Comparison of ENCODE assay signal across 8 cellular contexts in the genomic region with DNA sequence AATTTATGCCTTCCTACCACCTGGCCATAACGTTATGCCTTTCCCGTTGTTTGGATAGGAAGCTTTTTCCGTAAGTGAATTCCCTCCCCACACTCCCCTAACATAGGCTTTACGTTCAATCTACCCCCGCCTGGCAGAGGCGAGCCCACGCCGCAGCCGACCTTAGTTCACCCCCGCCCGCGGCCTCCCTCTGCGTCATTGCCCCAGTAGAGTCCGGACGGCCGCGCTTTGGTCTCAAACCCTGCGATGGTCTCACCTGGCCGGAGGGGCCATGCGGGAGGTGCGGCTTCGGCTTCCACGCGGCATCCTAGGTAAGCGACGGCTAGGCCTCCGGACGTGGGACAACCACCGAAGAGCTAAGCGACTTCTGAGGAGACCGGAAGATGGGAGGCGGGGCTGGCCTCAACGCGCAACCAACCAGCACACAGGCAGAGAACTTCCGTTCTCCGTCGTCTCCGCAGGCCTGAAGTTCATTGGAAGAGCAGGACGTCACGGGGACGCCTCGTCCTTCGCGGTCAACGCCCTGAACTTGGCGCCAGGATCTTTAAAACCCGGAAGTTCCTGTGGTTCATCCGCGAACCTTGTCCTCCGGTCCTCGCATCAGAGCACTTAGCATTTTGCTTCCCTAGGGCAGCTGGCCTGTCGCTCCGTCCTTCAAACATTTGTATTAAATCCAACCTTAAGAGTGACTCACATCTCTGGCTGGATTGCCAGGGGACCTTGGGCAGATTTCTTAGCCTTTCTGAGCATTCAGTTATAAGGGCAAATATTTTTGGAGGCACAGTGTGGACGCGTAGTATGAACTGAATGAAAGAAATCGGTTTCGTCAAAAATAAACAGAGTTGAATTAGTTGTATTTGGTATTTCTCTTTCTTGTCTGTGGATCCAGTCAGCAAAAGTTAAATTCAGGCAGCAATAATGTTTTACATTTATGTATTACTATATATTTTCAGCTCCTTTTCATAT. TPM values are rescaled to one million over a fixed set of nuclear protein-coding genes. Genes with fewer than 3 reads are reported as not detected.
DNase-seq lines count a peak whose midpoint lies in the region; TF ChIP-seq lines count a peak whose summit lies in the region.

A gene with protein sequence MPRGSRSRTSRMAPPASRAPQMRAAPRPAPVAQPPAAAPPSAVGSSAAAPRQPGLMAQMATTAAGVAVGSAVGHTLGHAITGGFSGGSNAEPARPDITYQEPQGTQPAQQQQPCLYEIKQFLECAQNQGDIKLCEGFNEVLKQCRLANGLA (minus strand): TSS at position 369 of the 966 bp plus-strand sequence. CDS start 63 bp downstream, at position 306.

- no peaks in the 10 kb centered on the region; the same call in 1 of the 2 replicates for H3K79me2 ChIP-seq in H9 (ENCODE audit: insufficient read depth, low read length)
- H3K79me2 ChIP-seq in neural cell (replicated peaks; ENCODE audit: insufficient read depth, low read length) = peaks cover 11% of the 10 kb centered on the region

- TF ChIP-seq RAD21 in neural cell (conservative IDR thresholded peaks at IDR 0.05) = no peak

- no peaks in the 10 kb centered on the region for H3K27me3 ChIP-seq in H9 (ENCODE audit: insufficient read depth, low read length)
- H3K27me3 ChIP-seq in neural cell (ENCODE audit: insufficient read depth, low read depth, low read length) = no peaks in the 10 kb centered on the region
- H3K27me3 ChIP-seq in stomach = no peaks in the 10 kb centered on the region

- H3K27me3 Mint-ChIP-seq in H9 (ENCODE audit: low read depth) = no peaks in the 10 kb centered on the region; the same call in 1 of the 2 replicates
- no peaks in the 10 kb centered on the region for H3K27me3 Mint-ChIP-seq in activated T-helper 2 cell treated with anti-CD3 and anti-CD28 coated beads, Interferon-gamma antibody, Interleukin-2, Interleukin-4, amounts not matched to agents 10 μg/mL and 5 μg/mL and 100 μg/mL, durations not matched to agents 14 hours and 24 hours and 36 hours (ENCODE audit: low read depth)

- no peak within 1 kb of the TSS for H2BK15ac ChIP-seq in H9 (ENCODE audit: low read depth, low read length)

- H3K56ac ChIP-seq in H9 (ENCODE audit: insufficient read length, low read depth, low read length) = no peak within 1 kb of the TSS

- H3K4me2 ChIP-seq in H9 (ENCODE audit: insufficient read depth, insufficient read length, low read length) (peak within 1 kb of the TSS; percentile 73), neural cell (ENCODE audit: low read length) (peak within 1 kb of the TSS; percentile 5)

- no peak within 1 kb of the TSS for H2BK120ac ChIP-seq in H9 (ENCODE audit: low read depth, low read length, poor library complexity, severe bottlenecking)

- peaks cover 31 to 51% of the 10 kb centered on the region in 2 experiments for H3K9me3 Mint-ChIP-seq in H9
- peaks cover 16% of the 10 kb centered on the region for H3K9me3 Mint-ChIP-seq in activated T-helper 2 cell treated with anti-CD3 and anti-CD28 coated beads, Interferon-gamma antibody, Interleukin-2, Interleukin-4, amounts not matched to agents 10 μg/mL and 5 μg/mL and 100 μg/mL, durations not matched to agents 14 hours and 24 hours and 36 hours

- no peak within 1 kb of the TSS for H3K23ac ChIP-seq in H9 (ENCODE audit: insufficient read length, low read depth, low read length)

- H3K14ac ChIP-seq in H9 (ENCODE audit: insufficient read depth, low read length) = no peak within 1 kb of the TSS; the same call in 1 of the 2 replicates

- H4K20me1 ChIP-seq in H9 (ENCODE audit: control insufficient read depth, insufficient read depth, insufficient read length) = no peaks in the 10 kb centered on the region
- H4K20me1 ChIP-seq in neural cell (ENCODE audit: insufficient read depth) = no peaks in the 10 kb centered on the region

- H3K9ac ChIP-seq in H9 (ENCODE audit: extremely low read depth, insufficient read length, low read length) (peak within 1 kb of the TSS; percentile 71), neural cell (ENCODE audit: low read length) (peak within 1 kb of the TSS; percentile 69)

- H4K5ac ChIP-seq in H9 (ENCODE audit: insufficient read length, low read depth, low read length) = no peak within 1 kb of the TSS

- H2AFZ ChIP-seq in H9 (ENCODE audit: low read length) (no peak within 1 kb of the TSS), neural cell (ENCODE audit: low read depth, low read length) (peak within 1 kb of the TSS; percentile 56)

- DNase-seq in ELF-1 (ENCODE audit: low read depth, low spot score) (peak; percentile 99), H9 (peak; percentile 39), M059J (ENCODE audit: low read depth) (peak; percentile 99), fibroblast of mammary gland (ENCODE audit: low read depth) (peak; percentile 99), stomach (peak; percentile 97)
- DNase-seq in activated T-helper 2 cell treated with anti-CD3 and anti-CD28 coated beads, Interferon-gamma antibody, Interleukin-2, Interleukin-4, amounts not matched to agents 10 μg/mL and 5 μg/mL and 100 μg/mL, durations not matched to agents 14 hours and 24 hours and 36 hours (ENCODE audit: low spot score) = peak; percentile 93

- H3K9me3 ChIP-seq in H9 (ENCODE audit: control insufficient read depth, low read depth, low read length) (peaks cover 4% of the 10 kb centered on the region), neural cell (ENCODE audit: low read length) (no peaks in the 10 kb centered on the region), stomach (no peaks in the 10 kb centered on the region)

- H3K27ac ChIP-seq in H9 (ENCODE audit: insufficient read length, low read depth, low read length) (no peak within 1 kb of the TSS), neural cell (ENCODE audit: low read length) (peak within 1 kb of the TSS; percentile 37), stomach (peak within 1 kb of the TSS; percentile 87 to 98 (median 95))

- no peak within 1 kb of the TSS for H3T11ph ChIP-seq in H9 (ENCODE audit: low read length)

- peak within 1 kb of the TSS; percentile 88 to 96 for H3K4me3 Mint-ChIP-seq in H9
- H3K4me3 Mint-ChIP-seq in activated T-helper 2 cell treated with anti-CD3 and anti-CD28 coated beads, Interferon-gamma antibody, Interleukin-2, Interleukin-4, amounts not matched to agents 10 μg/mL and 5 μg/mL and 100 μg/mL, durations not matched to agents 14 hours and 24 hours and 36 hours (ENCODE audit: low read depth) = peak within 1 kb of the TSS; percentile 99

- H2BK5ac ChIP-seq in H9 (ENCODE audit: insufficient read length, low read length) = no peak within 1 kb of the TSS

- H3K4ac ChIP-seq in H9 (ENCODE audit: low read depth, low read length) = no peak within 1 kb of the TSS

- H3K18ac ChIP-seq in H9 (ENCODE audit: insufficient read length, low read depth, low read length) = no peak within 1 kb of the TSS

- peaks cover 3% of the 10 kb centered on the region for H3K23me2 ChIP-seq in H9 (ENCODE audit: insufficient read length, low read depth, low read length, poor library complexity, severe bottlenecking)

- TF ChIP-seq POLR2A in Raji (IDR thresholded peaks at IDR 0.05; ENCODE audit: insufficient read depth, low read depth, low read length) (peak; percentile 75), stomach (IDR thresholded peaks at IDR 0.05) (peak in 2 of 4 donors; percentile 90 to 95)

- intact Hi-C loops in activated T-helper 2 cell treated with anti-CD3 and anti-CD28 coated beads, Interferon-gamma antibody, Interleukin-2, Interleukin-4, amounts not matched to agents 10 μg/mL and 5 μg/mL and 100 μg/mL, durations not matched to agents 14 hours and 24 hours and 36 hours (cut with micrococcal nuclease) = loop anchor here (1.0 to 2.0 kb wide), 7 partner anchors 42 to 1347 kb away; a partner anchor contains a TSS
- intact Hi-C loops in stomach (cut with DNase I; ENCODE audit: low total_unique reads) = no loop called here

- peak within 1 kb of the TSS; percentile 86 for H3K4me3 ChIP-seq in fibroblast of mammary gland (ENCODE audit: control insufficient read depth, low read depth, low read length)
- peak within 1 kb of the TSS; percentile 77 for H3K4me3 ChIP-seq in neural cell (ENCODE audit: low read length)
- peak within 1 kb of the TSS; percentile 71 to 93 (median 79) for H3K4me3 ChIP-seq in stomach

- peaks cover 17 to 35% (median 20%) of the 10 kb centered on the region in 3 experiments; a peak in 6 of 7 replicates for H3K36me3 Mint-ChIP-seq in H9 (ENCODE audit: insufficient read depth in 1 of 3, low read depth in 3 of 3)
- peaks cover 50% of the 10 kb centered on the region for H3K36me3 Mint-ChIP-seq in activated T-helper 2 cell treated with anti-CD3 and anti-CD28 coated beads, Interferon-gamma antibody, Interleukin-2, Interleukin-4, amounts not matched to agents 10 μg/mL and 5 μg/mL and 100 μg/mL, durations not matched to agents 14 hours and 24 hours and 36 hours (ENCODE audit: low read depth)

- no CpG with 5 or more reads among the region's 57 CpGs for WGBS in H9 (ENCODE audit: extremely low coverage, insufficient read length, low lambda C conversion rate)
- WGBS in stomach, 5 donors = 1 to 2% (median 1%) methylated on average over 38 to 57 of the region's 57 CpGs

- TF ChIP-seq EP300 in neural cell (conservative IDR thresholded peaks at IDR 0.05; ENCODE audit: poor library complexity, severe bottlenecking) = no peak
- peak; percentile 3 for TF ChIP-seq EP300 in stomach (IDR thresholded peaks at IDR 0.05)

- H3K27ac Mint-ChIP-seq in H9 = peak within 1 kb of the TSS; percentile 91 to 97 (median 96)
- peak within 1 kb of the TSS; percentile 99 for H3K27ac Mint-ChIP-seq in activated T-helper 2 cell treated with anti-CD3 and anti-CD28 coated beads, Interferon-gamma antibody, Interleukin-2, Interleukin-4, amounts not matched to agents 10 μg/mL and 5 μg/mL and 100 μg/mL, durations not matched to agents 14 hours and 24 hours and 36 hours

- peaks cover 8 to 11% of the 10 kb centered on the region in 2 experiments for H3K4me1 Mint-ChIP-seq in H9
- peaks cover 21% of the 10 kb centered on the region for H3K4me1 Mint-ChIP-seq in activated T-helper 2 cell treated with anti-CD3 and anti-CD28 coated beads, Interferon-gamma antibody, Interleukin-2, Interleukin-4, amounts not matched to agents 10 μg/mL and 5 μg/mL and 100 μg/mL, durations not matched to agents 14 hours and 24 hours and 36 hours (ENCODE audit: low read depth)

- no peak within 1 kb of the TSS for H4K8ac ChIP-seq in H9 (replicated peaks; ENCODE audit: insufficient read length, low read depth, low read length)

- H3K36me3 ChIP-seq in neural cell (ENCODE audit: insufficient read depth, low read length) = no peaks in the 10 kb centered on the region
- peaks cover 29 to 34% (median 33%) of the 10 kb centered on the region in 4 donors for H3K36me3 ChIP-seq in stomach

- TF ChIP-seq CTCF in H9 (conservative IDR thresholded peaks at IDR 0.05) = no peak
- no peak for TF ChIP-seq CTCF in fibroblast of mammary gland (conservative IDR thresholded peaks at IDR 0.05; ENCODE audit: control insufficient read depth, insufficient read depth, low read depth, low read length)
- TF ChIP-seq CTCF in neural cell (IDR thresholded peaks at IDR 0.05; ENCODE audit: poor library complexity, severe bottlenecking) = no peak
- TF ChIP-seq CTCF in stomach (IDR thresholded peaks at IDR 0.05) = peak in 1 of 7 experiments; percentile 9

- no peaks in the 10 kb centered on the region for H3K4me1 ChIP-seq in H9 (ENCODE audit: insufficient read depth, low read length)
- peaks cover 10 to 30% (median 21%) of the 10 kb centered on the region in 4 donors for H3K4me1 ChIP-seq in stomach

- H3K79me1 ChIP-seq in H9 (ENCODE audit: insufficient read depth, low read depth, low read length, poor library complexity, severe bottlenecking) = no peaks in the 10 kb centered on the region

- no peak within 1 kb of the TSS for H2BK20ac ChIP-seq in H9 (ENCODE audit: low read depth, low read length, poor library complexity, severe bottlenecking)

- H3F3A ChIP-seq in neural cell (ENCODE audit: insufficient read depth, low read length, poor library complexity, severe bottlenecking) = no peaks in the 10 kb centered on the region

- H2AK5ac ChIP-seq in H9 (ENCODE audit: insufficient read length, low read length) = no peak within 1 kb of the TSS

- H3K9me2 ChIP-seq in neural cell (ENCODE audit: insufficient read depth, low read length) = no peaks in the 10 kb centered on the region

- no peak within 1 kb of the TSS for H4K91ac ChIP-seq in H9 (ENCODE audit: insufficient read length, low read depth, low read length)

- no peak within 1 kb of the TSS for H2BK12ac ChIP-seq in H9 (ENCODE audit: insufficient read length, low read depth, low read length)

RNA-seq across cellular contexts. Expression of the gene that starts here (rescaled TPM):
- total RNA-seq in H9 (2021) = 215 and 218 TPM in 2 replicates
- 669 and 764 TPM in 2 replicates for total RNA-seq in M059J (2014; rRNA removed; shearing (Covaris generic))
- 660 TPM in 2 replicates for total RNA-seq in activated T-helper 2 cell treated with anti-CD3 and anti-CD28 coated beads, Interferon-gamma antibody, Interleukin-2, Interleukin-4, amounts not matched to agents 10 μg/mL and 5 μg/mL and 100 μg/mL, durations not matched to agents 14 hours and 24 hours and 36 hours
- 324 and 380 TPM in 2 replicates for polyA plus RNA-seq in neural cell
- 84.2 and 86.8 TPM in 2 replicates for polyA minus RNA-seq in neural cell
- total RNA-seq in stomach = 100 to 1,000 TPM in 3 of 5 donors, 10 to 100 TPM in 2; 43.7 to 232 (median 149) TPM
- polyA plus RNA-seq in stomach = 100 to 1,000 TPM; 455 to 710 (median 659) TPM

Comparison
In these comparisons a context has a peak if more than half of its experiments do, and no peak if none do; other contexts are left out.
1. DNase-seq: peak in every context shown above with its lines; median percentile 99 in ELF-1; 99 in M059J; 99 in fibroblast of mammary gland; 97 in stomach; 93 in activated T-helper 2 cell treated with anti-CD3 and anti-CD28 coated beads, Interferon-gamma antibody, Interleukin-2, Interleukin-4, amounts not matched to agents 10 μg/mL and 5 μg/mL and 100 μg/mL, durations not matched to agents 14 hours and 24 hours and 36 hours; 39 in H9.